Comparison of ENCODE assay signal across 8 cellular contexts in genomic region chr11:129895126-129896041, GRCh38. TPM values are rescaled to one million over a fixed set of nuclear protein-coding genes. Genes with fewer than 3 reads are reported as not detected.
DNase-seq lines count a peak whose midpoint lies in the region; ATAC-seq and TF ChIP-seq lines count a peak whose summit lies in the region.

TSS of gene NFRKB (minus strand) at chr11:129895578. CDS start at chr11:129892849, 2,729 bp downstream.

- peak within 1 kb of the TSS; percentile 88 for H3K4me3 Mint-ChIP-seq in activated B cell treated with CpG ODN at 0.5 μM for 24 hours

- peaks cover 25% of the 10 kb centered on the region for H3K79me2 ChIP-seq in ACC112 (ENCODE audit: control insufficient read depth, insufficient read depth, low read length, unreplicated experiment)

- H2AFZ ChIP-seq in ACC112 (ENCODE audit: low read length, unreplicated experiment) = peak within 1 kb of the TSS; percentile 99

- peak within 1 kb of the TSS; percentile 85 for H3K4me3 ChIP-seq in ACC112 (ENCODE audit: low read depth, low read length)

- ATAC-seq in GM18858 (IDR thresholded peaks at IDR 0.05; ENCODE audit: unreplicated experiment) = peak; percentile 82
- peak; percentile 95 for ATAC-seq in HG03095 (IDR thresholded peaks at IDR 0.05; ENCODE audit: unreplicated experiment)
- peak; percentile 97 for ATAC-seq in activated B cell treated with CpG ODN at 0.5 μM for 24 hours (ENCODE audit: low read depth)

- CTCF ChIA-PET in activated B cell treated with CpG ODN at 0.5 μM for 24 hours (lab: Charles Lee) = no interaction called here

- H3K27me3 ChIP-seq in ACC112 (ENCODE audit: insufficient read depth, low read length) = no peaks in the 10 kb centered on the region

- POLR2A ChIA-PET in activated B cell treated with CpG ODN at 0.5 μM for 24 hours (lab: Charles Lee) = interaction anchor here (0.8 to 1.2 kb wide), 5 partner anchors 23 to 1021 kb away, joined by 3 to 8 read pairs (median 4); partner anchors contain the start of genes PRDM10 and SNX19

- peaks cover 35% of the 10 kb centered on the region for H3K36me3 Mint-ChIP-seq in activated B cell treated with CpG ODN at 0.5 μM for 24 hours (ENCODE audit: low read depth)

- DNase-seq in NCI-H2171 treated with DMSO at 0.1 percent for 48 hours (lab: John Stamatoyannopoulos, UW) (peak; percentile 60), activated B cell treated with CpG ODN at 0.5 μM for 24 hours (peak; percentile 92), caudate nucleus (lab: John Stamatoyannopoulos, UW) (peak in 60 of 61 donors; percentile 26 to 91 (median 77)), inferior parietal cortex (ENCODE audit: extremely low spot score) (peak; percentile 71)
- DNase-seq in stimulated activated CD4-positive, alpha-beta T cell treated with anti-CD3 and anti-CD28 coated beads, Interleukin-12 subunit alpha, Interleukin-12 subunit beta, amount 100 ng/mL, for 24 hours (ENCODE audit: low read depth in 2 of 2) = peak; percentile 79 to 82

- no peak for TF ChIP-seq CTCF in activated B cell treated with CpG ODN at 0.5 μM for 24 hours (IDR thresholded peaks at IDR 0.05)

- no peaks in the 10 kb centered on the region for H3K27me3 Mint-ChIP-seq in activated B cell treated with CpG ODN at 0.5 μM for 24 hours

- H3K4me1 ChIP-seq in ACC112 (ENCODE audit: control insufficient read depth, insufficient read depth, low read length, unreplicated experiment) = peaks cover 13% of the 10 kb centered on the region

- H3K36me3 ChIP-seq in ACC112 (ENCODE audit: insufficient read depth, low read length) = peaks cover 14% of the 10 kb centered on the region

- peak within 1 kb of the TSS; percentile 70 for H3K27ac Mint-ChIP-seq in activated B cell treated with CpG ODN at 0.5 μM for 24 hours

- no peak within 1 kb of the TSS for H3K27ac ChIP-seq in ACC112 (ENCODE audit: low read depth, low read length)
- peak within 1 kb of the TSS; percentile 80 for H3K27ac ChIP-seq in caudate nucleus (ENCODE audit: low read depth, low read length)

- intact Hi-C loops in activated B cell treated with CpG ODN at 0.5 μM for 24 hours (cut with micrococcal nuclease) = loop anchor here (1.0 to 2.0 kb wide), 6 partner anchors 27 to 1021 kb away; partner anchors contain the start of genes APLP2 and SNX19

- no peaks in the 10 kb centered on the region for H3K9me3 Mint-ChIP-seq in activated B cell treated with CpG ODN at 0.5 μM for 24 hours

- peaks cover 19% of the 10 kb centered on the region for H3K4me1 Mint-ChIP-seq in activated B cell treated with CpG ODN at 0.5 μM for 24 hours

RNA-seq across cellular contexts. Expression of gene NFRKB, which starts in this region (rescaled TPM):
- 27.2 and 28.9 TPM in 2 replicates for total RNA-seq in activated B cell treated with CpG ODN at 0.5 μM for 24 hours
